In genomic region chr11:111733009-111733408, GRCh38 we compare ENCODE assay signal across 9 cellular contexts. TPM values are rescaled to one million over a fixed set of nuclear protein-coding genes. Genes with fewer than 3 reads are reported as not detected.
DNase-seq lines count a peak whose midpoint lies in the region; ATAC-seq and TF ChIP-seq lines count a peak whose summit lies in the region.
"Had no signal": no experiment of that assay in that cellular context is flagged by ENCODE, and none has a peak within 500 bp of the region (broad histone marks: within the 10 kb centered on the region; RNA-seq: fewer than 3 reads in every experiment).

No MANE protein-coding gene starts in this region.

- 13 to 19% (median 18%) methylated on average over 7 of the region's 7 CpGs for WGBS in ovary, 3 donors

- intact Hi-C loops in ovary (cut with DNase I): loop anchor here in 1 of 4 donors (10.0 kb wide), 1 partner anchor 128 kb away; the partner anchor contains the start of gene SIK2

- H3K9me3 Mint-ChIP-seq in activated CD4-positive, alpha-beta T cell treated with anti-CD3 and anti-CD28 coated beads, Interleukin-2, amount 10 ng/mL, durations not matched to agents 7 days and 5 days: no peaks in the 10 kb centered on the region

- H3K36me3 Mint-ChIP-seq in activated CD4-positive, alpha-beta T cell treated with anti-CD3 and anti-CD28 coated beads, Interleukin-2, amount 10 ng/mL, durations not matched to agents 7 days and 5 days (ENCODE audit: low read depth): peaks cover 3% of the 10 kb centered on the region

- POLR2A ChIA-PET in AG04450 (lab: Yijun Ruan, JAX): interaction anchor here (0.5 to 1.9 kb wide), 6 partner anchors 34 to 1451 kb away, joined by 3 to 5 read pairs (median 4); no protein-coding TSS in a partner anchor
- POLR2A ChIA-PET in activated CD4-positive, alpha-beta T cell treated with anti-CD3 and anti-CD28 coated beads, Interleukin-2, amount 10 ng/mL, durations not matched to agents 7 days and 5 days (lab: Charles Lee): no interaction called here

- no peak for TF ChIP-seq CTCF in AG04450 (IDR thresholded peaks at IDR 0.05; ENCODE audit: low read depth, low read length)
- TF ChIP-seq CTCF in fibroblast of villous mesenchyme (IDR thresholded peaks at IDR 0.05; ENCODE audit: insufficient read depth, low read depth, low read length): no peak
- TF ChIP-seq CTCF in ovary (IDR thresholded peaks at IDR 0.05): no peak

- H3K27me3 ChIP-seq in AG04450 (ENCODE audit: control insufficient read depth, insufficient read depth, low read length) (no peaks in the 10 kb centered on the region), adipocyte (replicated peaks; ENCODE audit: control insufficient read depth, insufficient read depth, low read length) (no peaks in the 10 kb centered on the region), ovary (no peaks in the 10 kb centered on the region), SJCRH30 (no peaks in the 10 kb centered on the region)
- H3K27me3 ChIP-seq: BLaER1 had no signal

- CTCF ChIA-PET in AG04450 (lab: Charles Lee): interaction anchor here (0.7 to 2.3 kb wide), 5 partner anchors 35 to 171 kb away, joined by 3 to 8 read pairs (median 3); no protein-coding TSS in a partner anchor
- CTCF ChIA-PET in activated CD4-positive, alpha-beta T cell treated with anti-CD3 and anti-CD28 coated beads, Interleukin-2, amount 10 ng/mL, durations not matched to agents 7 days and 5 days (lab: Charles Lee): interaction anchor here (0.6 kb wide), 1 partner anchor 65 kb away, joined by 3 read pairs; no protein-coding TSS in a partner anchor

- peak overlapping the region; percentile 95 for H3K9ac ChIP-seq in adipocyte (ENCODE audit: low read length)

- H3K4me3 Mint-ChIP-seq in activated CD4-positive, alpha-beta T cell treated with anti-CD3 and anti-CD28 coated beads, Interleukin-2, amount 10 ng/mL, durations not matched to agents 7 days and 5 days: no peak overlapping the region

- H3K36me3 ChIP-seq in adipocyte (ENCODE audit: control insufficient read depth, insufficient read depth, low read length, severe bottlenecking): peaks cover 5% of the 10 kb centered on the region
- H3K36me3 ChIP-seq in ovary: no peaks in the 10 kb centered on the region
- no peaks in the 10 kb centered on the region for H3K36me3 ChIP-seq in SJCRH30

- TF ChIP-seq EP300 in ovary (IDR thresholded peaks at IDR 0.05): no peak

- no peak for ATAC-seq in HG03439 (IDR thresholded peaks at IDR 0.05; ENCODE audit: unreplicated experiment)

- DNase-seq in AG04450 (ENCODE audit: low read depth, low spot score) (peak; percentile 68), adipocyte (ENCODE audit: low read depth) (peak; percentile 85), fibroblast of villous mesenchyme (ENCODE audit: low read depth) (peak; percentile 56), ovary (peak; percentile 66 to 75 (median 68)), DMS53 treated with DMSO at 0.1 percent for 48 hours (lab: John Stamatoyannopoulos, UW; ENCODE audit: unreplicated experiment) (no peak), SJCRH30 (no peak)
- DNase-seq in activated CD4-positive, alpha-beta T cell treated with anti-CD3 and anti-CD28 coated beads, Interleukin-2, amount 10 ng/mL, durations not matched to agents 7 days and 5 days: no peak

- TF ChIP-seq POLR2A in ovary (IDR thresholded peaks at IDR 0.05): no peak

- H3K4me1 Mint-ChIP-seq in activated CD4-positive, alpha-beta T cell treated with anti-CD3 and anti-CD28 coated beads, Interleukin-2, amount 10 ng/mL, durations not matched to agents 7 days and 5 days: peaks cover 2% of the 10 kb centered on the region

- no peaks in the 10 kb centered on the region for H3K9me3 ChIP-seq in AG04450 (ENCODE audit: control insufficient read depth, insufficient read depth, low read length)
- no peaks in the 10 kb centered on the region for H3K9me3 ChIP-seq in adipocyte (ENCODE audit: control insufficient read depth, low read length)
- H3K9me3 ChIP-seq in ovary: no peaks in the 10 kb centered on the region
- no peaks in the 10 kb centered on the region for H3K9me3 ChIP-seq in SJCRH30 (replicated peaks)
- H3K9me3 ChIP-seq: BLaER1 had no signal

- H3K4me1 ChIP-seq in adipocyte (ENCODE audit: control insufficient read depth, insufficient read depth, low read length) (peaks cover 86% of the 10 kb centered on the region), ovary (ENCODE audit: insufficient read depth) (peaks cover 64% of the 10 kb centered on the region), SJCRH30 (peaks cover 48% of the 10 kb centered on the region)

- H3K27ac ChIP-seq in AG04450 (ENCODE audit: low read depth, low read length): peak overlapping the region; percentile 100
- H3K27ac ChIP-seq in ovary: peak overlapping the region; percentile 90 to 98
- no peak overlapping the region for H3K27ac ChIP-seq in SJCRH30

- no peak overlapping the region for H3K4me3 ChIP-seq in AG04450 (ENCODE audit: low read depth, low read length)
- peak overlapping the region; percentile 28 for H3K4me3 ChIP-seq in adipocyte (ENCODE audit: low read length)
- H3K4me3 ChIP-seq in fibroblast of villous mesenchyme (ENCODE audit: low read depth, low read length): no peak overlapping the region
- H3K4me3 ChIP-seq in ovary: no peak overlapping the region
- no peak overlapping the region for H3K4me3 ChIP-seq in SJCRH30
- H3K4me3 ChIP-seq: BLaER1 had no signal

- H3K27me3 Mint-ChIP-seq in activated CD4-positive, alpha-beta T cell treated with anti-CD3 and anti-CD28 coated beads, Interleukin-2, amount 10 ng/mL, durations not matched to agents 7 days and 5 days: no peaks in the 10 kb centered on the region

- H3K27ac Mint-ChIP-seq in activated CD4-positive, alpha-beta T cell treated with anti-CD3 and anti-CD28 coated beads, Interleukin-2, amount 10 ng/mL, durations not matched to agents 7 days and 5 days: no peak overlapping the region

RNA-seq across cellular contexts. Expression of gene PPP2R1B, which starts 33.2 kb away (rescaled TPM):
- polyA plus RNA-seq in AG04450 (2011; rRNA removed) (40.3 and 44.9 TPM in 2 replicates), ovary (10 to 100 TPM in 1 of 2 donors, 1 to 10 TPM in 1; 9.8 to 20.4 TPM)
- 47.5 and 62.1 TPM in 2 replicates for polyA minus RNA-seq in AG04450 (2011; rRNA and poly(A)+ RNA removed)
- total RNA-seq in fibroblast of villous mesenchyme (25.1 and 38.9 TPM in 2 replicates), ovary (10 to 100 TPM; 17.3 to 36.4 (median 25.9) TPM)
- total RNA-seq in activated CD4-positive, alpha-beta T cell treated with anti-CD3 and anti-CD28 coated beads, Interleukin-2, amount 10 ng/mL, durations not matched to agents 7 days and 5 days: 10 to 100 TPM; 44.7 to 50.2 TPM
- 29.8 and 35.4 TPM in 2 replicates for total RNA-seq in SJCRH30 (2014; rRNA removed; shearing (Covaris generic))

Comparison
In these comparisons a context has a peak if more than half of its experiments do, and no peak if none do; other contexts are left out.
1. DNase-seq: peak in AG04450 (single experiment), adipocyte (single experiment), fibroblast of villous mesenchyme (single experiment) and ovary (5 of 5); none in activated CD4-positive, alpha-beta T cell treated with anti-CD3 and anti-CD28 coated beads, Interleukin-2, amount 10 ng/mL, durations not matched to agents 7 days and 5 days (single experiment), DMS53 treated with DMSO at 0.1 percent for 48 hours (single experiment) and SJCRH30 (0 of 2).